ENCODE assay signal across 13 cellular contexts in genomic region chr17:9290226-9290613, GRCh38.
DNase-seq lines count a peak whose midpoint lies in the region; ATAC-seq and TF ChIP-seq lines count a peak whose summit lies in the region.
"Had no signal": no experiment of that assay in that cellular context is flagged by ENCODE, and none has a peak within 500 bp of the region (broad histone marks: within the 10 kb centered on the region; RNA-seq: fewer than 3 reads in every experiment).

No MANE protein-coding gene starts in this region.

- CTCF ChIA-PET in T-cell (lab: Charles Lee), result no interaction called here

- peak; percentile 25 for DNase-seq in stimulated activated CD4-positive, alpha-beta T cell treated with anti-CD3 and anti-CD28 coated beads, Interleukin-15, amount 100 ng/mL, for 24 hours
- DNase-seq in stimulated activated CD4-positive, alpha-beta T cell treated with anti-CD3 and anti-CD28 coated beads, Interleukin-4, amount 100 ng/mL, for 24 hours, result no peak
- DNase-seq in T-cell (no peak), type B pancreatic cell (ENCODE audit: extremely low spot score, unreplicated experiment) (no peak), NCI-H82 (lab: John Stamatoyannopoulos, UW) (no peak)
- DNase-seq: cerebellar nuclear complex, glutamatergic neuron, PC-9, upper lobe of right lung had no signal

- TF ChIP-seq POLR2A in GM18505 (IDR thresholded peaks at IDR 0.05; ENCODE audit: borderline replicate concordance, extremely low read depth, insufficient read depth, insufficient read length), result no peak

- POLR2A ChIA-PET in T-cell (lab: Charles Lee), result no interaction called here

- H3K9me3 Mint-ChIP-seq in T-cell (no peaks in the 10 kb centered on the region), type B pancreatic cell (no peaks in the 10 kb centered on the region)
- H3K9me3 Mint-ChIP-seq in dendritic cell treated with granulocyte-macrophage colony-stimulating factor and Interleukin-4, amounts not matched to agents 40 ng/mL and 50 ng/mL, for 4 days, result no peaks in the 10 kb centered on the region
- H3K9me3 Mint-ChIP-seq: activated naive CD4-positive, alpha-beta T cell treated with anti-CD3 and anti-CD28 coated beads, Interleukin-2, amount 50 U/mL, for 72 hours had no signal

- intact Hi-C loops in dendritic cell treated with granulocyte-macrophage colony-stimulating factor and Interleukin-4, amounts not matched to agents 40 ng/mL and 50 ng/mL, for 4 days (cut with micrococcal nuclease), result no loop called here

- H3K4me1 Mint-ChIP-seq in T-cell (peaks cover 34 to 35% (median 35%) of the 10 kb centered on the region in 3 donors), type B pancreatic cell (ENCODE audit: unreplicated experiment) (peaks cover 17% of the 10 kb centered on the region)
- peaks cover 37% of the 10 kb centered on the region for H3K4me1 Mint-ChIP-seq in dendritic cell treated with granulocyte-macrophage colony-stimulating factor and Interleukin-4, amounts not matched to agents 40 ng/mL and 50 ng/mL, for 4 days (ENCODE audit: low read depth)

- ATAC-seq in T-cell (replicated peaks in 1 of 4), result no peak
- no peak for ATAC-seq in GM18505 (IDR thresholded peaks at IDR 0.05; ENCODE audit: unreplicated experiment)
- ATAC-seq: SK-N-SH treated with all-trans-retinoic acid at 6 μM for 48 hours had no signal

- H3K27ac Mint-ChIP-seq in T-cell (peak overlapping the region; percentile 41 to 79), type B pancreatic cell (peak overlapping the region; percentile 2)
- peak overlapping the region; percentile 51 for H3K27ac Mint-ChIP-seq in dendritic cell treated with granulocyte-macrophage colony-stimulating factor and Interleukin-4, amounts not matched to agents 40 ng/mL and 50 ng/mL, for 4 days

- peak overlapping the region in 1 of 3 donors; percentile 7 for H3K4me3 Mint-ChIP-seq in T-cell
- peak overlapping the region; percentile 27 for H3K4me3 Mint-ChIP-seq in dendritic cell treated with granulocyte-macrophage colony-stimulating factor and Interleukin-4, amounts not matched to agents 40 ng/mL and 50 ng/mL, for 4 days
- H3K4me3 Mint-ChIP-seq in type B pancreatic cell, result no peak overlapping the region

- H3K27me3 Mint-ChIP-seq in T-cell, result no peaks in the 10 kb centered on the region
- H3K27me3 Mint-ChIP-seq in dendritic cell treated with granulocyte-macrophage colony-stimulating factor and Interleukin-4, amounts not matched to agents 40 ng/mL and 50 ng/mL, for 4 days, result no peaks in the 10 kb centered on the region
- no peaks in the 10 kb centered on the region for H3K27me3 Mint-ChIP-seq in type B pancreatic cell

- H3K36me3 Mint-ChIP-seq in T-cell (peaks cover 5% of the 10 kb centered on the region), type B pancreatic cell (peaks cover 3% of the 10 kb centered on the region)
- no peaks in the 10 kb centered on the region for H3K36me3 Mint-ChIP-seq in dendritic cell treated with granulocyte-macrophage colony-stimulating factor and Interleukin-4, amounts not matched to agents 40 ng/mL and 50 ng/mL, for 4 days (ENCODE audit: low read depth)

- no peak for TF ChIP-seq CTCF in type B pancreatic cell (conservative IDR thresholded peaks at IDR 0.05)

Comparison
In these comparisons a context has a peak if more than half of its experiments do, and no peak if none do; other contexts are left out.
1. H3K27ac Mint-ChIP-seq: peak in every context shown above with its lines; median percentile 60 in T-cell; 51 in dendritic cell treated with granulocyte-macrophage colony-stimulating factor and Interleukin-4, amounts not matched to agents 40 ng/mL and 50 ng/mL, for 4 days; 2 in type B pancreatic cell.